ENCODE assay signal across 1 cellular context in the genomic region with DNA sequence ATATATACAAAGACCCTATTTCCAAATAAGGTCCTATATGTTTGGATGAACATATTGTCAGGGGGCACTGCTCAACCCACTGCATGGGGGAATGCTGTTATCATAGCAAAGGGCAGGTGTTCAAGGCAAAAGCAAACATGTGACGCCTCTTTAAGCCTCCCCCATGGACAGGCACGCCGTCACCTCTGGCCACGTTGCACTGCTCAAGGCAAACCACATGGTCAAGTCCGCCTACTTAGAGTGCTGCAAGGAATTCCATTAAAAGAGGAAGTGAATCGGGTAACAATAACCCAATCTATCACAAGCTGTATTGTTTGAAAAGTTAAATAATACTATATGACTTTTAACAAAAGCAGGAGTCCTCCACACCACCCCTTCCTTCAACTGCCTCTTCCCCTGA.
TF ChIP-seq lines count a peak whose summit lies in the region.

No MANE protein-coding gene starts in this region.

TF ChIP-seq in K562, 482 proteins besides CTCF, POLR2A, EP300 and RAD21:
- TF ChIP-seq MAZ (CRISPR knock-in tag; conservative IDR thresholded peaks at IDR 0.05 in 1 of 2, IDR thresholded peaks at IDR 0.05 in 1 of 2) (no peak), CBFA2T2 (conservative IDR thresholded peaks at IDR 0.05) (no peak), SOX6 (IDR thresholded peaks at IDR 0.05) (peak; percentile 30; the same call in 1 of the 2 replicates), SPI1 (IDR thresholded peaks at IDR 0.05; ENCODE audit: borderline replicate concordance, low read depth, low read length) (peak; percentile 97)
- TF ChIP-seq, protein P1, sequence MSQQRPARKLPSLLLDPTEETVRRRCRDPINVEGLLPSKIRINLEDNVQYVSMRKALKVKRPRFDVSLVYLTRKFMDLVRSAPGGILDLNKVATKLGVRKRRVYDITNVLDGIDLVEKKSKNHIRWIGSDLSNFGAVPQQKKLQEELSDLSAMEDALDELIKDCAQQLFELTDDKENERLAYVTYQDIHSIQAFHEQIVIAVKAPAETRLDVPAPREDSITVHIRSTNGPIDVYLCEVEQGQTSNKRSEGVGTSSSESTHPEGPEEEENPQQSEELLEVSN (IDR thresholded peaks at IDR 0.05; ENCODE audit: borderline replicate concordance in 1 of 2, extremely low read depth in 1 of 2, insufficient read depth in 1 of 2, insufficient read length in 1 of 2, low read depth in 1 of 2, low read length in 1 of 2, poor library complexity in 1 of 2, severe bottlenecking in 1 of 2) = peak in 1 of 2 experiments; percentile 35
- TF ChIP-seq, protein P2, sequence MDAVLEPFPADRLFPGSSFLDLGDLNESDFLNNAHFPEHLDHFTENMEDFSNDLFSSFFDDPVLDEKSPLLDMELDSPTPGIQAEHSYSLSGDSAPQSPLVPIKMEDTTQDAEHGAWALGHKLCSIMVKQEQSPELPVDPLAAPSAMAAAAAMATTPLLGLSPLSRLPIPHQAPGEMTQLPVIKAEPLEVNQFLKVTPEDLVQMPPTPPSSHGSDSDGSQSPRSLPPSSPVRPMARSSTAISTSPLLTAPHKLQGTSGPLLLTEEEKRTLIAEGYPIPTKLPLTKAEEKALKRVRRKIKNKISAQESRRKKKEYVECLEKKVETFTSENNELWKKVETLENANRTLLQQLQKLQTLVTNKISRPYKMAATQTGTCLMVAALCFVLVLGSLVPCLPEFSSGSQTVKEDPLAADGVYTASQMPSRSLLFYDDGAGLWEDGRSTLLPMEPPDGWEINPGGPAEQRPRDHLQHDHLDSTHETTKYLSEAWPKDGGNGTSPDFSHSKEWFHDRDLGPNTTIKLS (IDR thresholded peaks at IDR 0.05; ENCODE audit: borderline replicate concordance, low read depth) = peak; percentile 44; the same call in 1 of the 2 replicates
